ENCODE assay signal across 8 cellular contexts in the genomic region with DNA sequence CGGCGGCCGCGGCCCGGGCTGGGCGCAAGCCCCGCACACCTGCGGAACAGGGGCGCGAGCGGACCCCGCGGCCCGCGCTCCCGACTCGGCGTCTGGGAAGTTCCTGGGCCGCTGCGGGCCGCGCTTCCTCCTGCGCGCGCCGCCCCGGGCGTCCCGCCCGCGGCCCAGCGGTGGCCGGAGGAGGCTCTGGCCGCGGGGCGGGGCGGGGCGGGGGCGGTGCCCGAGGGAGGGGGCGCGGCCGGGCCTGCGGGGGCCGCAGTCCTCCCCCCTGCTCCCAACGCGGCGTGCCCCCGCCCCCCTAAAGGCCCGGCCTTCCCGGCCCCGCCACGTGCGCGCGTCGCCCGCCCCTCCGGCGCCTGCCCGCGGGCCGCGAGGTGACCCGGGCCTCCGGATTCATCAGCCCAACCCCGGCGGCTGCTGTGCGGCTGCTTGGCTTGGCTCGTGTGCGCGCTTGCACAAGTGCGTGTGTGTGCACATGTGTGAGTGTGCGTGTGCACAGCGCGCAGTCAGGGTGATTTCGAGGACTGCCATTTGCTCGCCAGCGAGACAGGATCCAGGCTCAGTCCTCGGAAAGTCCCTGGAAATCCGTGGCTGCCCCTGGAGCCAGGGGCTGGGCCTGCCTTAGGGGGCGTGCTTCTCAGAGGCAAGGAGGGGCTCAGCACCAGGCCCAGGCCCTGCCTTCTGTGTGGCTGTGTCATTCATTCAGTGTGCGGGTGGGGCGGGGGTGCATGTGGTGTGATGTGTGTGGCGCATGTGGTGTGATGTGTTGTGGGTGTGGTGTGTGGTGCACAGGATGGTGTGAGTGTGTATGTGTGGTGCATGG. TPM values are rescaled to one million over a fixed set of nuclear protein-coding genes. Genes with fewer than 3 reads are reported as not detected.
DNase-seq lines count a peak whose midpoint lies in the region; ATAC-seq and TF ChIP-seq lines count a peak whose summit lies in the region.

C2CD2 (minus strand) TSS at position 188 of the 823 bp plus-strand sequence. CDS start 370 bp downstream, outside the sequence.

- H3K27ac ChIP-seq in C4-2B (peak within 1 kb of the TSS; percentile 87), IMR-90 (ENCODE audit: insufficient read depth, low read length) (peak within 1 kb of the TSS; percentile 63; the same call in 1 of the 2 replicates), esophagus (ENCODE audit: low read depth in 2 of 2, low read length in 1 of 2) (peak within 1 kb of the TSS; percentile 45 to 74), testis (peak within 1 kb of the TSS in 1 of 2 donors; percentile 45)

- CTCF ChIA-PET in IMR-90 (lab: Yijun Ruan, JAX) (no interaction called here), WTC11 (lab: Charles Lee) (no interaction called here)

- H2AK5ac ChIP-seq in IMR-90 (ENCODE audit: low read depth, low read length), result peak within 1 kb of the TSS; percentile 100

- dilution Hi-C loops in IMR-90 (cut with HindIII; ENCODE audit: low sequenced_read_pairs, unreplicated experiment), result no loop called here

- H3K9me3 Mint-ChIP-seq in WTC11, result no peaks in the 10 kb centered on the region

- H3K9me3 ChIP-seq in IMR-90 (ENCODE audit: control insufficient read depth, insufficient read depth, low read length) (no peaks in the 10 kb centered on the region), esophagus (ENCODE audit: control insufficient read depth in 2 of 2, insufficient read depth in 1 of 2, low read depth in 1 of 2, low read length in 1 of 2) (no peaks in the 10 kb centered on the region), testis (no peaks in the 10 kb centered on the region)

- peak within 1 kb of the TSS; percentile 86 for H3K23ac ChIP-seq in IMR-90 (ENCODE audit: low read depth, low read length)

- H2BK15ac ChIP-seq in IMR-90 (ENCODE audit: low read depth, low read length), result peak within 1 kb of the TSS; percentile 77; the same call in 2 of the 3 replicates

- TF ChIP-seq RAD21 in IMR-90 (IDR thresholded peaks at IDR 0.05; ENCODE audit: low read length), result no peak

- H4K20me1 ChIP-seq in IMR-90 (ENCODE audit: insufficient read depth, low read length), result peaks cover 17% of the 10 kb centered on the region; the same call in 1 of the 2 replicates

- H4K91ac ChIP-seq in IMR-90 (ENCODE audit: insufficient read depth, low read depth, low read length), result peak within 1 kb of the TSS; percentile 91

- ATAC-seq in GM18868 (IDR thresholded peaks at IDR 0.05; ENCODE audit: unreplicated experiment) (peak; percentile 46), IMR-90 (ENCODE audit: low read depth) (peak; percentile 89), WTC11 (peak; percentile 73), HG03457 (IDR thresholded peaks at IDR 0.05; ENCODE audit: unreplicated experiment) (no peak)

- peaks cover 39% of the 10 kb centered on the region for H3K9me1 ChIP-seq in IMR-90 (ENCODE audit: insufficient read depth, low read length)

- peak within 1 kb of the TSS; percentile 68 for H3K4me3 Mint-ChIP-seq in WTC11

- peak within 1 kb of the TSS; percentile 89 for H3K14ac ChIP-seq in IMR-90 (replicated peaks; ENCODE audit: low read depth, low read length)

- H3K4me3 ChIP-seq in IMR-90 (ENCODE audit: insufficient read depth, low read depth, low read length), result peak within 1 kb of the TSS; percentile 92
- peak within 1 kb of the TSS; percentile 69 to 72 for H3K4me3 ChIP-seq in esophagus (ENCODE audit: low read depth in 1 of 2, low read length in 2 of 2)
- peak within 1 kb of the TSS; percentile 68 to 70 for H3K4me3 ChIP-seq in testis

- peak within 1 kb of the TSS; percentile 55; the same call in 1 of the 2 replicates for H4K5ac ChIP-seq in IMR-90 (ENCODE audit: low read depth, low read length)

- H3K27me3 ChIP-seq in IMR-90 (ENCODE audit: control insufficient read depth, insufficient read depth, low read length), result no peaks in the 10 kb centered on the region
- no peaks in the 10 kb centered on the region for H3K27me3 ChIP-seq in esophagus (ENCODE audit: control insufficient read depth in 1 of 2, insufficient read depth in 2 of 2, low read length in 2 of 2)
- H3K27me3 ChIP-seq in testis, result no peaks in the 10 kb centered on the region

- in situ Hi-C loops in IMR-90 (cut with MboI; ENCODE audit: low sequenced_read_pairs), result no loop called here

- H2AK9ac ChIP-seq in IMR-90 (replicated peaks; ENCODE audit: low read depth, low read length, poor library complexity), result peak within 1 kb of the TSS; percentile 80

- H3K36me3 Mint-ChIP-seq in WTC11, result no peaks in the 10 kb centered on the region

- 7% methylated on average over 33 of the region's 85 CpGs; no CpG with 5 or more reads in 1 of the 2 experiments for WGBS in IMR-90 (ENCODE audit: extremely low coverage in 2 of 2, insufficient read length in 1 of 2), 2 experiments
- WGBS in esophagus, 2 donors, result 4 to 9% methylated on average over 51 to 85 of the region's 85 CpGs
- 23 to 52% methylated on average over 4 to 27 of the region's 85 CpGs for WGBS in testis, 2 donors

- H3K4me2 ChIP-seq in IMR-90 (ENCODE audit: low read depth, low read length), result peak within 1 kb of the TSS; percentile 81

- H3K4ac ChIP-seq in IMR-90 (ENCODE audit: low read depth, low read length), result peak within 1 kb of the TSS; percentile 96

- H3K9ac ChIP-seq in IMR-90 (ENCODE audit: low read depth, low read length), result peak within 1 kb of the TSS; percentile 78

- H3K79me1 ChIP-seq in IMR-90 (ENCODE audit: low read depth in 1 of 2, low read length in 2 of 2), result peaks cover 29 to 56% of the 10 kb centered on the region in 2 experiments

- peak; percentile 73 for DNase-seq in IMR-90
- DNase-seq in WTC11 (ENCODE audit: low spot score), result peak; percentile 72
- peak; percentile 37 for DNase-seq in mucosa of gallbladder (ENCODE audit: low spot score)
- no peak for DNase-seq in testis

- H2AFZ ChIP-seq in IMR-90 (replicated peaks; ENCODE audit: low read length, poor library complexity), result peak within 1 kb of the TSS; percentile 93

- peak within 1 kb of the TSS; percentile 91 for H2BK120ac ChIP-seq in IMR-90 (ENCODE audit: low read depth, low read length)

- H3K4me1 Mint-ChIP-seq in WTC11, result peaks cover 38% of the 10 kb centered on the region

- H3K27ac Mint-ChIP-seq in WTC11, result 0 out of 2 replicates have a peak within 1 kb of the TSS, but pooled peaks have one; percentile 47

- H4K8ac ChIP-seq in IMR-90 (ENCODE audit: low read depth in 2 of 2, low read length in 2 of 2), result peak within 1 kb of the TSS; percentile 41 to 84

- H3K18ac ChIP-seq in IMR-90 (ENCODE audit: low read depth, low read length), result peak within 1 kb of the TSS; percentile 44

- H3K4me1 ChIP-seq in IMR-90 (ENCODE audit: control insufficient read depth, insufficient read depth, low read length), result peaks cover 26% of the 10 kb centered on the region
- peaks cover 11 to 33% of the 10 kb centered on the region in 2 donors for H3K4me1 ChIP-seq in esophagus (ENCODE audit: control insufficient read depth in 2 of 2, insufficient read depth in 2 of 2, low read length in 1 of 2)
- peaks cover 17% of the 10 kb centered on the region for H3K4me1 ChIP-seq in testis

- TF ChIP-seq POLR2A in IMR-90 (IDR thresholded peaks at IDR 0.05; ENCODE audit: low read depth, low read length), result peak; percentile 83
- no peak for TF ChIP-seq POLR2A in testis (IDR thresholded peaks at IDR 0.05)

- POLR2A ChIA-PET in IMR-90 (lab: Charles Lee; ENCODE audit: unreplicated experiment) (no interaction called here), WTC11 (lab: Charles Lee) (no interaction called here)

- peak within 1 kb of the TSS; percentile 88 for H2BK20ac ChIP-seq in IMR-90 (ENCODE audit: low read depth, low read length)

- H3K36me3 ChIP-seq in IMR-90 (ENCODE audit: control insufficient read depth, insufficient read depth, low read length), result peaks cover 5% of the 10 kb centered on the region; the same call in 1 of the 2 replicates
- H3K36me3 ChIP-seq in esophagus (ENCODE audit: control insufficient read depth in 2 of 2, insufficient read depth in 2 of 2, low read length in 1 of 2), result peaks cover 0 to 2% of the 10 kb centered on the region in 2 donors
- H3K36me3 ChIP-seq in testis (ENCODE audit: low read depth, missing control alignments), result no peaks in the 10 kb centered on the region

- H3K27me3 Mint-ChIP-seq in WTC11 (ENCODE audit: low read depth), result peaks cover 19% of the 10 kb centered on the region

- no peak for TF ChIP-seq CTCF in C4-2B (conservative IDR thresholded peaks at IDR 0.05)
- TF ChIP-seq CTCF in IMR-90 (conservative IDR thresholded peaks at IDR 0.05; ENCODE audit: low read depth, low read length), result no peak
- no peak for TF ChIP-seq CTCF in WTC11 (IDR thresholded peaks at IDR 0.05)
- TF ChIP-seq CTCF in testis (IDR thresholded peaks at IDR 0.05), result no peak

- intact Hi-C loops in IMR-90 (cut with micrococcal nuclease), result loop anchor here (5.0 kb wide), 1 partner anchor 143 kb away; no protein-coding TSS in a partner anchor
- intact Hi-C loops in testis (cut with DNase I; ENCODE audit: low total_unique reads), result loop anchor here (10.0 kb wide), 1 partner anchor 61 kb away; the partner anchor contains the start of gene ZBTB21

- peak within 1 kb of the TSS; percentile 41; the same call in 1 of the 2 replicates for H3K56ac ChIP-seq in IMR-90 (ENCODE audit: extremely low read depth, insufficient read depth, low read length)

- H2BK5ac ChIP-seq in IMR-90 (ENCODE audit: low read depth, low read length, poor library complexity, severe bottlenecking), result peak within 1 kb of the TSS; percentile 74

- no TSS peak for BruUV-seq in IMR-90 (replicated peaks; lab: Mats Ljungman, UMichigan)

TF ChIP-seq in IMR-90, 13 proteins besides CTCF, POLR2A, EP300 and RAD21 (continues in another document):
- TF ChIP-seq RCOR1 (IDR thresholded peaks at IDR 0.05; ENCODE audit: insufficient replicate concordance, low read length) (no peak), NFE2L2 (IDR thresholded peaks at IDR 0.05; ENCODE audit: low read depth, low read length) (no peak), SMC3 (IDR thresholded peaks at IDR 0.05; ENCODE audit: low read depth, low read length) (no peak), BHLHE40 (IDR thresholded peaks at IDR 0.05; ENCODE audit: low read depth, low read length) (peak; percentile 79), CHD1 (IDR thresholded peaks at IDR 0.05; ENCODE audit: low read depth, low read length) (no peak)

TF ChIP-seq in WTC11, 78 proteins besides CTCF, POLR2A, EP300 and RAD21 (continues in another document):
- TF ChIP-seq MAX (CRISPR knock-in tag; IDR thresholded peaks at IDR 0.05), result peak; percentile 92
- TF ChIP-seq ETV6 (CRISPR knock-in tag; IDR thresholded peaks at IDR 0.05), result peak; percentile 87
- TF ChIP-seq ZNF317 (CRISPR knock-in tag; IDR thresholded peaks at IDR 0.05; ENCODE audit: borderline replicate concordance, low read depth), result no peak

RNA-seq across cellular contexts. Expression of gene C2CD2, which starts in this region (rescaled TPM):
- 19.4 and 25.3 TPM in 2 replicates for total RNA-seq in IMR-90 (2012; rRNA removed)
- polyA plus RNA-seq in IMR-90 (2012; rRNA removed), result 10.6 and 15.6 TPM in 2 replicates
- polyA plus RNA-seq in IMR-90 (2012; cell fraction: cytosol; rRNA removed), result 5.8 and 8.5 TPM in 2 replicates
- polyA plus RNA-seq in IMR-90 (2012; cell fraction: nucleus; rRNA removed; ENCODE audit: low replicate concordance), result 28.1 and 43.3 TPM in 2 replicates
- 11.2 to 14.9 TPM (median 14.1 TPM) in 3 replicates for total RNA-seq in WTC11 (2021)
- 10 to 100 TPM in 1 of 2 donors, 1 to 10 TPM in 1; 7.9 to 11.0 TPM for polyA plus RNA-seq in esophagus
- total RNA-seq in mucosa of gallbladder, result 30.8 TPM
- total RNA-seq in testis, result 10 to 100 TPM; 13.2 to 17.4 TPM
- 8.6 TPM for polyA plus RNA-seq in testis (ENCODE audit: insufficient read depth, low read depth, low replicate concordance)
